In the genomic region with DNA sequence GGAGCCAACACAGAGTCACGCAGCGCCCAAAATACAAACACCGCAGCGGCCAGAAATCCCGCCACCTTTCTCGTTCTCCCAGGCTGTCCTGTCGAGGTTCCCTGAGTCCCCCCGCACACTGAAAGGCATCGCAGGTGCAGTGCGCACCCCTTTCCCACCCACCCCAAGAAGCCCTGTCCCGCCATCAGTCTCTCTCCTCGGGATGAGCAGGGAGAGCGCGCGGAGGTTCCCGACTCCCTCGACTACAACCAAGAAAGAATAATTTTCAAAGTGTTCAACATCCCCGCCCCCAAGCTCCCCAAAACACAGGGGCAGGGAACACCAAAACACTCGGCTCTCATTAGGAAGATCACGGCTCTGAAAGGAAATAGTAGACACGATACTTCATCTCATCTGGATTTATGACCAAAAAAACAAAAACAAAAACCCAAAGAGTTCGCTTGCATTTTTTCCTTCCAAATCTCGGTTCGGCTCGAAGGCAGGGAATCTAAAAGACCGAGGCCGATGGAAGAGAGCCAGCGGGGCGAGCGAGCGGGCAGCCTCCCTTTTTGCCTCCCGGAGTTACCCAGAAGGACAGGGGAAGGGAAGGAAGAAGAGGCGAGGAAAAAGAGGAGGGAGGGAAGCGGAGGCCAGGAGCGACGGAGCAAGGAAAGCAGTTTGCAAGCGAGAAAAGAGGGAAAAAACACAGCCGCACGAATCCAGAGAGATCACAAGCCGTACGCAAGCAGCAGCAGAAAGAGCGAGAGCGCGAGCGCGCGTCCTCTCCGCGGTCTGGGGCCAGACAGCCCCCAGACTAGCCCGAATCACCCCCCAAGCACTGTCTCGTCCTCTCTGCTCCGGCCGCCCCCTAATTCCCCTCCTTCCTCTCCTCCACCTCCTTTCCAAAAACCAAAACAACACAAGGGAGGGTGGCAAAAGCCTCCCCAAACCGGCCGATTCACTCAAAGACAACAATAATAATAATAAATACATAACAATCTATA, we compare ENCODE assay signal across 8 cellular contexts. TPM values are rescaled to one million over a fixed set of nuclear protein-coding genes. Genes with fewer than 3 reads are reported as not detected.
A peak's percentile ranks its signal among the peaks of the same experiment; 100 is the strongest.
DNase-seq lines count a peak whose midpoint lies in the region; ATAC-seq and TF ChIP-seq lines count a peak whose summit lies in the region.

No MANE protein-coding gene starts in this region.

- H3K36me3 ChIP-seq in lung (ENCODE audit: control insufficient read depth in 2 of 2, insufficient read depth in 2 of 2, low read length in 2 of 2) = no peaks in the 10 kb centered on the region

- POLR2A ChIA-PET in activated CD4-positive, alpha-beta memory T cell treated with anti-CD3 and anti-CD28 coated beads for 36 hours (lab: Charles Lee) = interaction anchor here (0.5 to 6.5 kb wide), 26 partner anchors 33 to 1294 kb away, joined by 3 to 102 read pairs (median 6); a partner anchor contains a TSS

- H3K4me1 ChIP-seq in lung (ENCODE audit: control insufficient read depth in 2 of 2, insufficient read depth in 2 of 2, low read length in 2 of 2) = peaks cover 3 to 5% of the 10 kb centered on the region in 2 donors

- intact Hi-C loops in activated CD4-positive, alpha-beta memory T cell treated with anti-CD3 and anti-CD28 coated beads for 36 hours (cut with micrococcal nuclease) = loop anchor here (1.0 to 10.0 kb wide), 6 partner anchors 56 to 1580 kb away; a partner anchor contains a TSS

- H3K4me3 ChIP-seq in lung = peak overlapping the region; percentile 78

- DNase-seq in DMS53 treated with DMSO at 0.1 percent for 48 hours (lab: John Stamatoyannopoulos, UW; ENCODE audit: unreplicated experiment) (peak; percentile 27), NCI-H2029 (lab: John Stamatoyannopoulos, UW) (peak; percentile 22), lung (ENCODE audit: low spot score) (no peak)
- peak; percentile 58 for DNase-seq in activated CD4-positive, alpha-beta memory T cell treated with anti-CD3 and anti-CD28 coated beads for 36 hours
- DNase-seq in effector CD8-positive, alpha-beta T cell (lab: John Stamatoyannopoulos, UW) = peak; percentile 24
- peak; percentile 28 to 31 for DNase-seq in stimulated activated CD8-positive, alpha-beta memory T cell treated with anti-CD3 and anti-CD28 coated beads, Interleukin-7, amount 100 ng/mL, for 48 hours (ENCODE audit: extremely low read depth in 1 of 2, low read depth in 1 of 2)

- peaks cover 50% of the 10 kb centered on the region for H3K4me1 Mint-ChIP-seq in activated CD4-positive, alpha-beta memory T cell treated with anti-CD3 and anti-CD28 coated beads for 36 hours (ENCODE audit: low read depth)

- ATAC-seq in lung (ENCODE audit: insufficient read depth, low FRiP score) (no peak), GM18519 (IDR thresholded peaks at IDR 0.05; ENCODE audit: low FRiP score, unreplicated experiment) (no peak), GM18517 (IDR thresholded peaks at IDR 0.05; ENCODE audit: unreplicated experiment) (no peak)

- H3K36me3 Mint-ChIP-seq in activated CD4-positive, alpha-beta memory T cell treated with anti-CD3 and anti-CD28 coated beads for 36 hours = peaks cover 21% of the 10 kb centered on the region

- peak overlapping the region; percentile 99 for H3K27ac Mint-ChIP-seq in activated CD4-positive, alpha-beta memory T cell treated with anti-CD3 and anti-CD28 coated beads for 36 hours

- 0% methylated on average over 55 of the region's 55 CpGs for WGBS in lung, 2 donors

- CTCF ChIA-PET in activated CD4-positive, alpha-beta memory T cell treated with anti-CD3 and anti-CD28 coated beads for 36 hours (lab: Charles Lee) = interaction anchor here (1.0 to 2.8 kb wide), 12 partner anchors 62 to 1297 kb away, joined by 3 to 28 read pairs (median 6); no protein-coding TSS in a partner anchor

- TF ChIP-seq CTCF in lung (IDR thresholded peaks at IDR 0.05; ENCODE audit: control extremely low read depth, extremely low read depth) = no peak

- no peaks in the 10 kb centered on the region for H3K9me3 ChIP-seq in lung (ENCODE audit: control insufficient read depth in 2 of 2, insufficient read depth in 1 of 2, low read length in 1 of 2)

- H3K27ac ChIP-seq in lung (ENCODE audit: low read depth in 1 of 2, low read length in 1 of 2) = peak overlapping the region; percentile 98 to 100

- H3K27me3 Mint-ChIP-seq in activated CD4-positive, alpha-beta memory T cell treated with anti-CD3 and anti-CD28 coated beads for 36 hours = no peaks in the 10 kb centered on the region

- H3K4me3 Mint-ChIP-seq in activated CD4-positive, alpha-beta memory T cell treated with anti-CD3 and anti-CD28 coated beads for 36 hours = peak overlapping the region; percentile 90

- H3K27me3 ChIP-seq in lung (ENCODE audit: control insufficient read depth, insufficient read depth) = no peaks in the 10 kb centered on the region

- no peaks in the 10 kb centered on the region for H3K9me3 Mint-ChIP-seq in activated CD4-positive, alpha-beta memory T cell treated with anti-CD3 and anti-CD28 coated beads for 36 hours

RNA-seq across cellular contexts. Expression of a gene that starts 0.8 kb away (rescaled TPM):
- total RNA-seq in activated CD4-positive, alpha-beta memory T cell treated with anti-CD3 and anti-CD28 coated beads for 36 hours = 10 to 100 TPM; 41.4 to 51.3 TPM
- total RNA-seq in lung = 100 to 1,000 TPM in 1 of 2 donors, 10 to 100 TPM in 1; 52.2 to 101 TPM
- polyA plus RNA-seq in lung = 100 to 1,000 TPM in 1 of 2 donors, 10 to 100 TPM in 1; 29.4 to 137 TPM

RNA-seq across cellular contexts. Expression of a gene that starts 42.1 kb away (rescaled TPM):
- not detected for total RNA-seq in activated CD4-positive, alpha-beta memory T cell treated with anti-CD3 and anti-CD28 coated beads for 36 hours
- total RNA-seq in lung = not detected
- polyA plus RNA-seq in lung = not detected
